Comparison of ENCODE assay signal across 8 cellular contexts in the genomic region with DNA sequence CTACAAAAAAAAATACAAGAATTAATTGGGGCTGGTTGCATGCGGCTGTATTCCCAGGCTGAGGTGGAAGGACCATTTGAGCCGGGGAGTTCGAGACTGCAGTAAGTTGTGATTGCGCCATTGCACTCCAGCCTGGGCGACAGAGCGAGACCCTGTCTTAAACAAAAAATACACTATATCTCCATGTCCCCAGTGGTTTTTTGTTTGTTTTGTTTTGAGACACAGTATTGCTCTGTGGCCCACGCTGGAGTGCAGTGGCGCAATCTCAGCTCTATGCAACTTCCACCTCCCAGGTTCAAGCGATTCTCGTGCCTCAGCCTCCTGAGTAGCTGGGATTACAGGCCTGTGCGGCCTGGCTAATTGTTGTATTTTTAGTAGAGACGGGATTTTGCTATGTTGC. TPM values are rescaled to one million over a fixed set of nuclear protein-coding genes. Genes with fewer than 3 reads are reported as not detected.
DNase-seq lines count a peak whose midpoint lies in the region; ATAC-seq and TF ChIP-seq lines count a peak whose summit lies in the region.

No MANE protein-coding gene starts in this region.

- TF ChIP-seq EP300 in SK-N-SH (IDR thresholded peaks at IDR 0.05; ENCODE audit: borderline replicate concordance in 1 of 2, low read depth in 1 of 2, low read length in 1 of 2): no peak

- peaks cover 11% of the 10 kb centered on the region in 2 experiments; a peak in 3 of 4 replicates for H3K4me1 ChIP-seq in SK-N-SH (ENCODE audit: control insufficient read depth in 1 of 2, insufficient read depth in 2 of 2, low read depth in 1 of 2, low read length in 1 of 2)
- H3K4me1 ChIP-seq in iPS-15b (ENCODE audit: control insufficient read depth, insufficient read depth, low read length): no peaks in the 10 kb centered on the region

- CTCF ChIA-PET in SK-N-SH (lab: Yijun Ruan, JAX) (interaction anchor here (1.5 kb wide), 1 partner anchor 18 kb away, joined by 5 read pairs; no protein-coding TSS in a partner anchor), activated B cell treated with CpG ODN at 0.5 μM for 24 hours (lab: Charles Lee) (interaction anchor here (0.7 kb wide), 1 partner anchor 13 kb away, joined by 3 read pairs; no protein-coding TSS in a partner anchor)

- H3K9me3 ChIP-seq in SK-N-SH: no peaks in the 10 kb centered on the region
- H3K9me3 ChIP-seq in iPS-15b (ENCODE audit: control insufficient read depth, insufficient read depth, low read length): no peaks in the 10 kb centered on the region

- no peaks in the 10 kb centered on the region for H3K9me3 Mint-ChIP-seq in activated B cell treated with CpG ODN at 0.5 μM for 24 hours
- H3K9me3 Mint-ChIP-seq in stimulated activated naive B cell treated with anti-CD40 and anti-IgM and Interleukin-4, amounts not matched to agents 10 μg/mL and 1 μg/mL and 100 μg/mL, for 72 hours: no peaks in the 10 kb centered on the region

- no peak for ATAC-seq in SK-N-SH treated with all-trans-retinoic acid at 6 μM for 48 hours
- no peak for ATAC-seq in activated B cell treated with CpG ODN at 0.5 μM for 24 hours (ENCODE audit: low read depth)
- no peak for ATAC-seq in stimulated activated naive B cell treated with anti-CD40 and anti-IgM and Interleukin-4, amounts not matched to agents 10 μg/mL and 1 μg/mL and 100 μg/mL, for 72 hours (replicated peaks)
- ATAC-seq in HG03457 (IDR thresholded peaks at IDR 0.05; ENCODE audit: unreplicated experiment): no peak
- no peak for ATAC-seq in GM18511 (IDR thresholded peaks at IDR 0.05; ENCODE audit: unreplicated experiment)

- no peak for TF ChIP-seq RAD21 in SK-N-SH (IDR thresholded peaks at IDR 0.05; ENCODE audit: low read length)

- intact Hi-C loops in activated B cell treated with CpG ODN at 0.5 μM for 24 hours (cut with micrococcal nuclease): loop anchor here (2.0 to 10.0 kb wide), 5 partner anchors 97 to 361 kb away; partner anchors contain the start of genes CERCAM, CIZ1, GLE1 and PTGES2

- H2AFZ ChIP-seq in SK-N-SH (ENCODE audit: low read depth): no peak overlapping the region

- peak overlapping the region; percentile 99 for H3K4me2 ChIP-seq in SK-N-SH

- H3K9me2 ChIP-seq in SK-N-SH: no peaks in the 10 kb centered on the region

- peak overlapping the region; percentile 92 for H3K4me3 Mint-ChIP-seq in activated B cell treated with CpG ODN at 0.5 μM for 24 hours
- peak overlapping the region; percentile 94 to 97 for H3K4me3 Mint-ChIP-seq in stimulated activated naive B cell treated with anti-CD40 and anti-IgM and Interleukin-4, amounts not matched to agents 10 μg/mL and 1 μg/mL and 100 μg/mL, for 72 hours

- POLR2A ChIA-PET in SK-N-SH (lab: Yijun Ruan, JAX) (no interaction called here), activated B cell treated with CpG ODN at 0.5 μM for 24 hours (lab: Charles Lee) (interaction anchor here (1.0 kb wide), 3 partner anchors 16 to 47 kb away, joined by 3 to 8 read pairs (median 3); partner anchors contain the start of gene URM1)

- H3K27ac Mint-ChIP-seq in activated B cell treated with CpG ODN at 0.5 μM for 24 hours: peak overlapping the region; percentile 97
- no peak overlapping the region for H3K27ac Mint-ChIP-seq in stimulated activated naive B cell treated with anti-CD40 and anti-IgM and Interleukin-4, amounts not matched to agents 10 μg/mL and 1 μg/mL and 100 μg/mL, for 72 hours

- peaks cover 19% of the 10 kb centered on the region for H3K4me1 Mint-ChIP-seq in activated B cell treated with CpG ODN at 0.5 μM for 24 hours
- peaks cover 8 to 22% of the 10 kb centered on the region in 2 donors for H3K4me1 Mint-ChIP-seq in stimulated activated naive B cell treated with anti-CD40 and anti-IgM and Interleukin-4, amounts not matched to agents 10 μg/mL and 1 μg/mL and 100 μg/mL, for 72 hours

- in situ Hi-C loops in GM13976 (cut with MboI; ENCODE audit: low sequenced_read_pairs, unreplicated experiment): no loop called here

- peaks cover 17 to 20% of the 10 kb centered on the region in 2 experiments for H3K36me3 ChIP-seq in SK-N-SH (replicated peaks in 1 of 2; ENCODE audit: control insufficient read depth in 1 of 2, insufficient read depth in 2 of 2, low read length in 1 of 2)
- peaks cover 12% of the 10 kb centered on the region for H3K36me3 ChIP-seq in iPS-15b (ENCODE audit: control insufficient read depth, insufficient read depth, low read length)

- H3K27me3 Mint-ChIP-seq in activated B cell treated with CpG ODN at 0.5 μM for 24 hours: no peaks in the 10 kb centered on the region
- no peaks in the 10 kb centered on the region for H3K27me3 Mint-ChIP-seq in stimulated activated naive B cell treated with anti-CD40 and anti-IgM and Interleukin-4, amounts not matched to agents 10 μg/mL and 1 μg/mL and 100 μg/mL, for 72 hours

- 0 out of 2 replicates have a peak, but pooled peaks cover 4% of the 10 kb centered on the region for H4K20me1 ChIP-seq in SK-N-SH (ENCODE audit: insufficient read depth)

- peaks cover 38% of the 10 kb centered on the region for H3K36me3 Mint-ChIP-seq in activated B cell treated with CpG ODN at 0.5 μM for 24 hours (ENCODE audit: low read depth)
- H3K36me3 Mint-ChIP-seq in stimulated activated naive B cell treated with anti-CD40 and anti-IgM and Interleukin-4, amounts not matched to agents 10 μg/mL and 1 μg/mL and 100 μg/mL, for 72 hours: peaks cover 13 to 20% of the 10 kb centered on the region in 2 donors

- H3K27me3 ChIP-seq in SK-N-SH (ENCODE audit: insufficient read depth) (no peaks in the 10 kb centered on the region), iPS-15b (ENCODE audit: control insufficient read depth, insufficient read depth, low read length) (no peaks in the 10 kb centered on the region)

- peaks cover 54% of the 10 kb centered on the region for H3K79me2 ChIP-seq in SK-N-SH (ENCODE audit: insufficient read depth)

- H3K4me3 ChIP-seq in SK-N-SH (ENCODE audit: low read depth in 2 of 2, low read length in 1 of 2): peak overlapping the region; percentile 75 to 96
- peak overlapping the region; percentile 99 for H3K4me3 ChIP-seq in iPS-15b (ENCODE audit: low read depth, low read length)

- H3F3A ChIP-seq in SK-N-SH (replicated peaks; ENCODE audit: insufficient read depth): no peaks in the 10 kb centered on the region

- WGBS in SK-N-SH (ENCODE audit: low lambda C conversion rate): 89% methylated on average over 12 of the region's 12 CpGs

- no peak for DNase-seq in SK-N-SH
- DNase-seq in activated B cell treated with CpG ODN at 0.5 μM for 24 hours: no peak
- DNase-seq in stimulated activated naive B cell treated with anti-CD40 and anti-IgM and Interleukin-4, amounts not matched to agents 10 μg/mL and 1 μg/mL and 100 μg/mL, for 72 hours: no peak
- no peak for DNase-seq in GM13976 (ENCODE audit: low spot score)

- TF ChIP-seq CTCF in SK-N-SH (IDR thresholded peaks at IDR 0.05): no peak
- TF ChIP-seq CTCF in activated B cell treated with CpG ODN at 0.5 μM for 24 hours (IDR thresholded peaks at IDR 0.05): no peak
- TF ChIP-seq CTCF in GM13976 (IDR thresholded peaks at IDR 0.05; ENCODE audit: borderline replicate concordance, control extremely low read depth, extremely low read depth, insufficient read depth, missing control alignments): no peak

- peak overlapping the region; percentile 75 for H3K9ac ChIP-seq in SK-N-SH
- H3K9ac ChIP-seq in iPS-15b (ENCODE audit: low read depth, low read length): no peak overlapping the region

- peak overlapping the region in 1 of 2 experiments; percentile 87; a peak in 2 of 4 replicates for H3K27ac ChIP-seq in SK-N-SH (ENCODE audit: low read depth in 2 of 2, low read length in 1 of 2)

TF ChIP-seq in SK-N-SH, 30 proteins besides CTCF, POLR2A, EP300 and RAD21 (continues in another document):
- TF ChIP-seq TEAD4 (IDR thresholded peaks at IDR 0.05; ENCODE audit: borderline replicate concordance, insufficient read depth): no peak
- no peak for TF ChIP-seq USF2 (IDR thresholded peaks at IDR 0.05; ENCODE audit: borderline replicate concordance, low read depth, low read length)

TF ChIP-seq in SK-N-SH treated with all-trans-retinoic acid at 6 μM for 48 hours, 23 proteins besides CTCF, POLR2A, EP300 and RAD21:
- TF ChIP-seq CSDC2 (CRISPR knock-in tag; IDR thresholded peaks at IDR 0.05): no peak
- no peak for TF ChIP-seq ARNTL (CRISPR knock-in tag; IDR thresholded peaks at IDR 0.05; ENCODE audit: borderline replicate concordance, low read depth)
- TF ChIP-seq BACH2 (CRISPR knock-in tag; IDR thresholded peaks at IDR 0.05; ENCODE audit: borderline replicate concordance): no peak
- no peak for TF ChIP-seq ZFP3 (CRISPR knock-in tag; IDR thresholded peaks at IDR 0.05)
- no peak for TF ChIP-seq TCF4 (CRISPR knock-in tag; IDR thresholded peaks at IDR 0.05; ENCODE audit: borderline replicate concordance)
- no peak for TF ChIP-seq TOX (CRISPR knock-in tag; IDR thresholded peaks at IDR 0.05; ENCODE audit: borderline replicate concordance)
- TF ChIP-seq RARB (CRISPR knock-in tag; IDR thresholded peaks at IDR 0.05): no peak

RNA-seq across cellular contexts. Expression of gene COQ4, which starts 1.1 kb away (rescaled TPM):
- 54.7 and 57.2 TPM in 2 replicates for polyA plus RNA-seq in SK-N-SH (2012; rRNA removed)
- 28.0 and 36.9 TPM in 2 replicates for polyA plus RNA-seq in SK-N-SH (2012; cell fraction: cytosol; rRNA removed)
- 152 and 171 TPM in 2 replicates for polyA plus RNA-seq in SK-N-SH (2012; cell fraction: nucleus; rRNA removed)
- total RNA-seq in activated B cell treated with CpG ODN at 0.5 μM for 24 hours: 36.2 and 45.6 TPM in 2 replicates

RNA-seq across cellular contexts. Expression of gene TRUB2, which starts 1.5 kb away (rescaled TPM):
- 18.8 and 23.3 TPM in 2 replicates for polyA plus RNA-seq in SK-N-SH (2012; rRNA removed)
- polyA plus RNA-seq in SK-N-SH (2012; cell fraction: cytosol; rRNA removed): 10.6 and 17.0 TPM in 2 replicates
- 29.9 and 31.3 TPM in 2 replicates for polyA plus RNA-seq in SK-N-SH (2012; cell fraction: nucleus; rRNA removed)
- 28.0 and 32.6 TPM in 2 replicates for total RNA-seq in activated B cell treated with CpG ODN at 0.5 μM for 24 hours

RNA-seq across cellular contexts. Expression of gene SLC27A4, which starts 16.5 kb away (rescaled TPM):
- 17.9 and 24.1 TPM in 2 replicates for polyA plus RNA-seq in SK-N-SH (2012; rRNA removed)
- 10.2 and 15.9 TPM in 2 replicates for polyA plus RNA-seq in SK-N-SH (2012; cell fraction: cytosol; rRNA removed)
- 31.8 and 41.7 TPM in 2 replicates for polyA plus RNA-seq in SK-N-SH (2012; cell fraction: nucleus; rRNA removed)
- 13.6 and 14.4 TPM in 2 replicates for total RNA-seq in activated B cell treated with CpG ODN at 0.5 μM for 24 hours

RNA-seq across cellular contexts. Expression of gene URM1, which starts 47.4 kb away (rescaled TPM):
- 58.9 and 61.5 TPM in 2 replicates for polyA plus RNA-seq in SK-N-SH (2012; rRNA removed)
- 45.3 and 50.0 TPM in 2 replicates for polyA plus RNA-seq in SK-N-SH (2012; cell fraction: cytosol; rRNA removed)
- 85.0 and 87.0 TPM in 2 replicates for polyA plus RNA-seq in SK-N-SH (2012; cell fraction: nucleus; rRNA removed)
- 55.8 and 65.1 TPM in 2 replicates for total RNA-seq in activated B cell treated with CpG ODN at 0.5 μM for 24 hours

RNA-seq across cellular contexts. Expression of gene SWI5, which starts 47.7 kb away (rescaled TPM):
- polyA plus RNA-seq in SK-N-SH (2012; rRNA removed): 84.1 and 89.7 TPM in 2 replicates
- 63.4 and 76.6 TPM in 2 replicates for polyA plus RNA-seq in SK-N-SH (2012; cell fraction: cytosol; rRNA removed)
- 27.7 and 32.2 TPM in 2 replicates for polyA plus RNA-seq in SK-N-SH (2012; cell fraction: nucleus; rRNA removed)
- total RNA-seq in activated B cell treated with CpG ODN at 0.5 μM for 24 hours: 7.2 and 10.4 TPM in 2 replicates
